ENCODE assay signal across 24 cellular contexts in genomic region chr20:59863058-59863457, GRCh38.
A peak's percentile ranks its signal among the peaks of the same experiment; 100 is the strongest.
DNase-seq lines count a peak whose midpoint lies in the region; ATAC-seq, FAIRE-seq and TF ChIP-seq lines count a peak whose summit lies in the region.
"Had no signal": no experiment of that assay in that cellular context is flagged by ENCODE, and none has a peak within 500 bp of the region (broad histone marks: within the 10 kb centered on the region; RNA-seq: fewer than 3 reads in every experiment).

No MANE protein-coding gene starts in this region.

- H3K4me1 ChIP-seq in left ventricle myocardium inferior (peaks cover 7% of the 10 kb centered on the region), psoas muscle (peaks cover 10% of the 10 kb centered on the region)
- H3K4me1 ChIP-seq: BE2C, BLaER1 had no signal

- no peaks in the 10 kb centered on the region for H3K27me3 ChIP-seq in left ventricle myocardium inferior (ENCODE audit: low read depth)
- H3K27me3 ChIP-seq in psoas muscle (ENCODE audit: insufficient read depth in 3 of 3, low read length in 2 of 3): no peaks in the 10 kb centered on the region
- H3K27me3 ChIP-seq: BLaER1 had no signal

- DNase-seq in Right ventricle myocardium superior (no peak), left ventricle myocardium inferior (no peak), HTR-8/SVneo (ENCODE audit: insufficient read length, low spot score) (no peak), psoas muscle (no peak), SIG-M5 (lab: John Stamatoyannopoulos, UW) (no peak), GM12891 (ENCODE audit: insufficient read length, low spot score) (no peak)
- DNase-seq: 8988T; ACHN; BE2C; C1 segment of cervical spinal cord; CD4-positive, alpha-beta memory T cell; CD4-positive, CD25-positive, alpha-beta regulatory T cell; CD8-positive, alpha-beta memory T cell; COR-L47; DMS 273 treated with DMSO at 0.1 percent for 48 hours; DMS153; DMS53; DMS79; DND-41; EL; GDM1 had no signal

- H3K36me3 ChIP-seq in left ventricle myocardium inferior: no peaks in the 10 kb centered on the region
- H3K36me3 ChIP-seq in psoas muscle (ENCODE audit: insufficient read depth in 1 of 2, low read depth in 1 of 2): no peaks in the 10 kb centered on the region
- H3K36me3 ChIP-seq: BE2C had no signal

- FAIRE-seq in HTR-8/SVneo (lab: Jason Lieb, UNC): peak; percentile 52
- no peak for FAIRE-seq in GM12891 (lab: Jason Lieb, UNC)
- FAIRE-seq: GM12878, GM19239 had no signal

- H3K9me3 ChIP-seq in left ventricle myocardium inferior (replicated peaks) (peaks cover 7% of the 10 kb centered on the region), psoas muscle (peaks cover 5% of the 10 kb centered on the region)
- H3K9me3 ChIP-seq: BE2C, BLaER1 had no signal

- intact Hi-C loops in Right ventricle myocardium superior (cut with DNase I) (no loop called here), left ventricle myocardium inferior (cut with micrococcal nuclease) (no loop called here), psoas muscle (cut with DNase I) (no loop called here)

- no peak overlapping the region for H3K27ac ChIP-seq in left ventricle myocardium inferior (replicated peaks)
- H3K27ac ChIP-seq in psoas muscle: no peak overlapping the region
- H3K27ac ChIP-seq: BLaER1 had no signal

- H3K4me3 ChIP-seq in left ventricle myocardium inferior (no peak overlapping the region), psoas muscle (no peak overlapping the region)
- H3K4me3 ChIP-seq: BLaER1, GM12878 had no signal

- no peak for TF ChIP-seq POLR2A in GM12891 (IDR thresholded peaks at IDR 0.05; ENCODE audit: low read depth, low read length)

- 35 to 43% (median 40%) methylated on average over 3 of the region's 3 CpGs for WGBS in psoas muscle, 3 donors

- TF ChIP-seq CTCF in left ventricle myocardium inferior (IDR thresholded peaks at IDR 0.05; ENCODE audit: borderline replicate concordance) (no peak), psoas muscle (IDR thresholded peaks at IDR 0.05) (no peak)

- ATAC-seq in Right ventricle myocardium superior (ENCODE audit: poor library complexity) (peak; percentile 22), psoas muscle (peak in 3 of 4 donors; percentile 44 to 67 (median 67))
- ATAC-seq: GM12878 had no signal

TF ChIP-seq in GM12891, 5 proteins besides CTCF, POLR2A, EP300 and RAD21:
- TF ChIP-seq POU2F2 (IDR thresholded peaks at IDR 0.05; ENCODE audit: low read depth, low read length): no peak
- TF ChIP-seq TAF1 (IDR thresholded peaks at IDR 0.05; ENCODE audit: low read depth, low read length): no peak
- no peak for TF ChIP-seq SPI1 (IDR thresholded peaks at IDR 0.05; ENCODE audit: low read depth, low read length)
- TF ChIP-seq POLR2AphosphoS5 (IDR thresholded peaks at IDR 0.05; ENCODE audit: low read depth, low read length): no peak
- TF ChIP-seq PAX5 (IDR thresholded peaks at IDR 0.05; ENCODE audit: insufficient read depth, low read length, severe bottlenecking): no peak
